9 cellular contexts compared by ENCODE assay signal in genomic region chr15:69755571-69756310, GRCh38.
DNase-seq lines count a peak whose midpoint lies in the region; ATAC-seq lines count a peak whose summit lies in the region.
"Had no signal": no experiment of that assay in that cellular context is flagged by ENCODE, and none has a peak within 500 bp of the region (broad histone marks: within the 10 kb centered on the region; RNA-seq: fewer than 3 reads in every experiment).

No MANE protein-coding gene starts in this region.

- H3K9me3 ChIP-seq in MG63: peaks cover 12% of the 10 kb centered on the region
- H3K9me3 ChIP-seq: pancreas had no signal

- DNase-seq in GM19240 (ENCODE audit: insufficient read length, low spot score) (peak; percentile 54), T-helper 1 cell (peak; percentile 22 to 95 (median 41)), MG63 (no peak), NCI-H748 treated with DMSO at 0.1 percent for 48 hours (lab: John Stamatoyannopoulos, UW) (no peak)
- DNase-seq in activated naive CD8-positive, alpha-beta T cell treated with anti-CD3 and anti-CD28 coated beads, Interleukin-2, amount 50 U/mL, for 16 hours (ENCODE audit: low read depth, low spot score): peak; percentile 69
- DNase-seq in stimulated activated CD4-positive, alpha-beta T cell treated with anti-CD3 and anti-CD28 coated beads, Interleukin-4, amount 100 ng/mL, for 4 hours: peak; percentile 68 to 84
- DNase-seq: pancreas had no signal

- ATAC-seq in HG03066 (IDR thresholded peaks at IDR 0.05; ENCODE audit: low read depth, unreplicated experiment) (peak; percentile 78), esophagus mucosa (no peak)

- H3K4me3 ChIP-seq in MG63: no peak overlapping the region
- H3K4me3 ChIP-seq: pancreas had no signal

- no peaks in the 10 kb centered on the region for H3K27me3 ChIP-seq in MG63
- H3K27me3 ChIP-seq: pancreas had no signal

- no peaks in the 10 kb centered on the region for H3K36me3 ChIP-seq in MG63
- H3K36me3 ChIP-seq: pancreas had no signal

Comparison
In these comparisons a context has a peak if more than half of its experiments do, and no peak if none do; other contexts are left out.
1. DNase-seq: peak in GM19240 (single experiment), T-helper 1 cell (5 of 5), activated naive CD8-positive, alpha-beta T cell treated with anti-CD3 and anti-CD28 coated beads, Interleukin-2, amount 50 U/mL, for 16 hours (single experiment) and stimulated activated CD4-positive, alpha-beta T cell treated with anti-CD3 and anti-CD28 coated beads, Interleukin-4, amount 100 ng/mL, for 4 hours (2 of 2); none in MG63 (single experiment) and NCI-H748 treated with DMSO at 0.1 percent for 48 hours (single experiment).